1 cellular context compared by ENCODE assay signal in genomic region chr5:122774861-122775712, GRCh38.
TF ChIP-seq lines count a peak whose summit lies in the region.

Gene SNX2, plus strand, starts transcription at chr5:122775080. Its CDS starts 24 bp downstream, at chr5:122775104.

TF ChIP-seq in A549, 52 proteins besides CTCF, POLR2A, EP300 and RAD21 (continued from another document):
- TF ChIP-seq, protein P1, sequence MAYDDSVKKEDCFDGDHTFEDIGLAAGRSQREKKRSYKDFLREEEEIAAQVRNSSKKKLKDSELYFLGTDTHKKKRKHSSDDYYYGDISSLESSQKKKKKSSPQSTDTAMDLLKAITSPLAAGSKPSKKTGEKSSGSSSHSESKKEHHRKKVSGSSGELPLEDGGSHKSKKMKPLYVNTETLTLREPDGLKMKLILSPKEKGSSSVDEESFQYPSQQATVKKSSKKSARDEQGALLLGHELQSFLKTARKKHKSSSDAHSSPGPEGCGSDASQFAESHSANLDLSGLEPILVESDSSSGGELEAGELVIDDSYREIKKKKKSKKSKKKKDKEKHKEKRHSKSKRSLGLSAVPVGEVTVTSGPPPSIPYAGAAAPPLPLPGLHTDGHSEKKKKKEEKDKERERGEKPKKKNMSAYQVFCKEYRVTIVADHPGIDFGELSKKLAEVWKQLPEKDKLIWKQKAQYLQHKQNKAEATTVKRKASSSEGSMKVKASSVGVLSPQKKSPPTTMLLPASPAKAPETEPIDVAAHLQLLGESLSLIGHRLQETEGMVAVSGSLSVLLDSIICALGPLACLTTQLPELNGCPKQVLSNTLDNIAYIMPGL (CRISPR knock-in tag; IDR thresholded peaks at IDR 0.05; ENCODE audit: borderline replicate concordance) = no peak
- TF ChIP-seq, protein P2, sequence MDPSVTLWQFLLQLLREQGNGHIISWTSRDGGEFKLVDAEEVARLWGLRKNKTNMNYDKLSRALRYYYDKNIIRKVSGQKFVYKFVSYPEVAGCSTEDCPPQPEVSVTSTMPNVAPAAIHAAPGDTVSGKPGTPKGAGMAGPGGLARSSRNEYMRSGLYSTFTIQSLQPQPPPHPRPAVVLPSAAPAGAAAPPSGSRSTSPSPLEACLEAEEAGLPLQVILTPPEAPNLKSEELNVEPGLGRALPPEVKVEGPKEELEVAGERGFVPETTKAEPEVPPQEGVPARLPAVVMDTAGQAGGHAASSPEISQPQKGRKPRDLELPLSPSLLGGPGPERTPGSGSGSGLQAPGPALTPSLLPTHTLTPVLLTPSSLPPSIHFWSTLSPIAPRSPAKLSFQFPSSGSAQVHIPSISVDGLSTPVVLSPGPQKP (IDR thresholded peaks at IDR 0.05; ENCODE audit: low read depth, low read length) = no peak
- TF ChIP-seq EHF (CRISPR knock-in tag; IDR thresholded peaks at IDR 0.05) (no peak), JUNB (IDR thresholded peaks at IDR 0.05) (no peak), E2F6 (IDR thresholded peaks at IDR 0.05; ENCODE audit: borderline replicate concordance, low read depth) (0 out of 2 replicates have a peak, but pooled peaks have one; percentile 44), NR3C1 (IDR thresholded peaks at IDR 0.05) (no peak), GATA3 (IDR thresholded peaks at IDR 0.05; ENCODE audit: borderline replicate concordance) (no peak), TFCP2L1 (CRISPR knock-in tag; IDR thresholded peaks at IDR 0.05) (no peak), SREBF2 (IDR thresholded peaks at IDR 0.05) (no peak), ZNF302 (CRISPR knock-in tag; IDR thresholded peaks at IDR 0.05) (no peak), USF2 (IDR thresholded peaks at IDR 0.05) (peak; percentile 78), MYC (IDR thresholded peaks at IDR 0.05; ENCODE audit: borderline replicate concordance, low read length) (peak; percentile 28; the same call in 1 of the 2 replicates), KDM5A (IDR thresholded peaks at IDR 0.05) (peak; percentile 60; the same call in 1 of the 2 replicates), TP53 (CRISPR knock-in tag; IDR thresholded peaks at IDR 0.05) (no peak), ZC3H11A (IDR thresholded peaks at IDR 0.05) (no peak), PHF8 (IDR thresholded peaks at IDR 0.05; ENCODE audit: borderline replicate concordance, low read depth) (peak; percentile 88), JUN (IDR thresholded peaks at IDR 0.05) (peak; percentile 33 to 72; a peak in 2 of 5 replicates), CHD4 (IDR thresholded peaks at IDR 0.05; ENCODE audit: borderline replicate concordance) (no peak), HOXA7 (CRISPR knock-in tag; IDR thresholded peaks at IDR 0.05) (no peak), BHLHE40 (IDR thresholded peaks at IDR 0.05; ENCODE audit: low read depth, low read length) (peak; percentile 83), FOXS1 (CRISPR knock-in tag; IDR thresholded peaks at IDR 0.05) (no peak), RCOR1 (IDR thresholded peaks at IDR 0.05; ENCODE audit: low read depth, low read length) (no peak), CHD2 (IDR thresholded peaks at IDR 0.05; ENCODE audit: low read length, partially characterized antibody) (no peak), KDM1A (IDR thresholded peaks at IDR 0.05; ENCODE audit: low read depth) (no peak), HOXB5 (CRISPR knock-in tag; IDR thresholded peaks at IDR 0.05) (no peak), ZFP36 (IDR thresholded peaks at IDR 0.05; ENCODE audit: borderline replicate concordance, partially characterized antibody) (no peak)
- TF ChIP-seq, protein P3, sequence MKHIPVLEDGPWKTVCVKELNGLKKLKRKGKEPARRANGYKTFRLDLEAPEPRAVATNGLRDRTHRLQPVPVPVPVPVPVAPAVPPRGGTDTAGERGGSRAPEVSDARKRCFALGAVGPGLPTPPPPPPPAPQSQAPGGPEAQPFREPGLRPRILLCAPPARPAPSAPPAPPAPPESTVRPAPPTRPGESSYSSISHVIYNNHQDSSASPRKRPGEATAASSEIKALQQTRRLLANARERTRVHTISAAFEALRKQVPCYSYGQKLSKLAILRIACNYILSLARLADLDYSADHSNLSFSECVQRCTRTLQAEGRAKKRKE (CRISPR knock-in tag; IDR thresholded peaks at IDR 0.05; ENCODE audit: low read depth) = no peak
